In genomic region chr1:116111196-116112021, GRCh38 we compare ENCODE assay signal across 1 cellular context.
TF ChIP-seq lines count a peak whose summit lies in the region.

MAB21L3 (plus strand) TSS chr1:116111399; CDS start chr1:116112616, 1,217 bp downstream.

TF ChIP-seq in HepG2, 621 proteins besides CTCF, POLR2A, EP300 and RAD21 (continued from another document and continues in another):
- TF ChIP-seq ZNF609 (CRISPR knock-in tag; IDR thresholded peaks at IDR 0.05; ENCODE audit: borderline replicate concordance) (peak; percentile 47; the same call in 1 of the 2 replicates), ZNF253 (CRISPR knock-in tag; IDR thresholded peaks at IDR 0.05; ENCODE audit: borderline replicate concordance) (no peak), RARA (CRISPR knock-in tag; IDR thresholded peaks at IDR 0.05) (peak; percentile 53), GFI1 (CRISPR knock-in tag; IDR thresholded peaks at IDR 0.05; ENCODE audit: borderline replicate concordance) (no peak), ZNF788 (CRISPR knock-in tag; IDR thresholded peaks at IDR 0.05; ENCODE audit: borderline replicate concordance) (0 out of 2 replicates have a peak, but pooled peaks have one; percentile 19), HNF1B (CRISPR knock-in tag; IDR thresholded peaks at IDR 0.05) (peak; percentile 37; the same call in 1 of the 2 replicates), LCORL (IDR thresholded peaks at IDR 0.05) (no peak), LCORL (CRISPR knock-in tag; IDR thresholded peaks at IDR 0.05) (no peak), FOXA1 (IDR thresholded peaks at IDR 0.05) (no peak), FOXA1 (CRISPR knock-in tag; IDR thresholded peaks at IDR 0.05) (0 out of 2 replicates have a peak, but pooled peaks have one; percentile 10), DZIP1 (CRISPR knock-in tag; IDR thresholded peaks at IDR 0.05) (no peak), TAF1 (CRISPR knock-in tag; IDR thresholded peaks at IDR 0.05) (no peak), SAP130 (CRISPR knock-in tag; IDR thresholded peaks at IDR 0.05; ENCODE audit: low read depth) (peak; percentile 66), MED8 (CRISPR knock-in tag; IDR thresholded peaks at IDR 0.05; ENCODE audit: insufficient replicate concordance) (no peak), ZNF501 (CRISPR knock-in tag; IDR thresholded peaks at IDR 0.05) (peak; percentile 47; the same call in 1 of the 2 replicates), MED1 (CRISPR knock-in tag; IDR thresholded peaks at IDR 0.05) (peak; percentile 46; the same call in 1 of the 2 replicates), HMGXB4 (CRISPR knock-in tag; IDR thresholded peaks at IDR 0.05; ENCODE audit: borderline replicate concordance in 1 of 2, low read depth in 1 of 2) (peak in 1 of 2 experiments; percentile 30; a peak in 1 of 4 replicates), FOXP1 (IDR thresholded peaks at IDR 0.05) (no peak), FOXP1 (CRISPR knock-in tag; IDR thresholded peaks at IDR 0.05) (peak; percentile 49; the same call in 1 of the 2 replicates), ATF1 (CRISPR knock-in tag; IDR thresholded peaks at IDR 0.05) (no peak), ARID5B (CRISPR knock-in tag; IDR thresholded peaks at IDR 0.05) (peak; percentile 36), ATF7 (IDR thresholded peaks at IDR 0.05) (no peak), ATF7 (CRISPR knock-in tag; IDR thresholded peaks at IDR 0.05) (no peak), ZNF646 (CRISPR knock-in tag; IDR thresholded peaks at IDR 0.05) (peak; percentile 88), MXI1 (IDR thresholded peaks at IDR 0.05; ENCODE audit: borderline replicate concordance, low read depth, low read length) (peak; percentile 51; the same call in 2 of the 3 replicates)
